In genomic region chr10:1532636-1533035, GRCh38 we compare ENCODE assay signal across 14 cellular contexts.
DNase-seq lines count a peak whose midpoint lies in the region; ATAC-seq, FAIRE-seq and TF ChIP-seq lines count a peak whose summit lies in the region.
"Had no signal": no experiment of that assay in that cellular context is flagged by ENCODE, and none has a peak within 500 bp of the region (broad histone marks: within the 10 kb centered on the region; RNA-seq: fewer than 3 reads in every experiment).

No MANE protein-coding gene starts in this region.

- no CpG with 5 or more reads among the region's 14 CpGs for WGBS in neuronal stem cell (ENCODE audit: extremely low coverage in 2 of 2, insufficient read length in 2 of 2, insufficient replicate concordance in 1 of 2), 2 donors

- H3K14ac ChIP-seq in neuronal stem cell (ENCODE audit: low read length) = no peak overlapping the region

- no peaks in the 10 kb centered on the region for H3K36me3 ChIP-seq in neuronal stem cell (replicated peaks in 1 of 2; ENCODE audit: control insufficient read depth in 2 of 2, insufficient read depth in 2 of 2, low read length in 2 of 2)
- no peaks in the 10 kb centered on the region for H3K36me3 ChIP-seq in upper lobe of right lung
- H3K36me3 ChIP-seq in colonic mucosa = no peaks in the 10 kb centered on the region
- H3K36me3 ChIP-seq: HAP-1 had no signal

- H3K4me2 ChIP-seq in neuronal stem cell (ENCODE audit: insufficient read depth, low read length, poor library complexity, severe bottlenecking) = no peak overlapping the region

- no peak overlapping the region for H4K91ac ChIP-seq in neuronal stem cell (ENCODE audit: low read depth, low read length, poor library complexity)

- DNase-seq in NCI-H1417 (lab: John Stamatoyannopoulos, UW) (peak in 2 of 3 experiments; percentile 27 to 39), NCI-H1417 treated with DMSO at 0.1 percent for 48 hours (lab: John Stamatoyannopoulos, UW) (no peak), NCI-H146 treated with DMSO at 0.1 percent for 48 hours (lab: John Stamatoyannopoulos, UW; ENCODE audit: unreplicated experiment) (peak; percentile 58), neuronal stem cell (ENCODE audit: low spot score) (no peak), upper lobe of right lung (peak; percentile 48), colonic mucosa (no peak), amygdala (lab: John Stamatoyannopoulos, UW) (no peak), GM12892 (ENCODE audit: insufficient read length) (no peak)
- DNase-seq: CD4-positive, CD25-positive, alpha-beta regulatory T cell; DMS53 had no signal

- no peak overlapping the region for H3K23ac ChIP-seq in neuronal stem cell (ENCODE audit: low read depth, low read length, poor library complexity)

- H4K8ac ChIP-seq in neuronal stem cell (ENCODE audit: low read depth, low read length) = no peak overlapping the region

- no peak overlapping the region for H2BK12ac ChIP-seq in neuronal stem cell (ENCODE audit: low read length)

- no peak overlapping the region for H3K27ac ChIP-seq in neuronal stem cell (replicated peaks; ENCODE audit: low read length)
- H3K27ac ChIP-seq in upper lobe of right lung = no peak overlapping the region
- no peak overlapping the region for H3K27ac ChIP-seq in colonic mucosa
- H3K27ac ChIP-seq: 22Rv1 had no signal

- H3K4ac ChIP-seq in neuronal stem cell (ENCODE audit: low read length) = no peak overlapping the region

- H3K18ac ChIP-seq in neuronal stem cell (ENCODE audit: low read length) = no peak overlapping the region

- no peaks in the 10 kb centered on the region for H3K27me3 ChIP-seq in neuronal stem cell (ENCODE audit: control insufficient read depth in 3 of 3, insufficient read depth in 3 of 3, low read depth in 1 of 3, low read length in 3 of 3)
- no peaks in the 10 kb centered on the region for H3K27me3 ChIP-seq in upper lobe of right lung
- H3K27me3 ChIP-seq in colonic mucosa = no peaks in the 10 kb centered on the region

- H2AFZ ChIP-seq in neuronal stem cell (ENCODE audit: low read length) = no peak overlapping the region

- TF ChIP-seq CTCF in upper lobe of right lung (IDR thresholded peaks at IDR 0.05) = no peak
- TF ChIP-seq CTCF in colonic mucosa (IDR thresholded peaks at IDR 0.05) = no peak

- H3K9ac ChIP-seq in neuronal stem cell (ENCODE audit: low read depth, low read length, poor library complexity) (no peak overlapping the region), colonic mucosa (ENCODE audit: low read depth in 2 of 2, low read length in 2 of 2) (no peak overlapping the region)

- no peak for TF ChIP-seq POLR2A in GM12892 (IDR thresholded peaks at IDR 0.05; ENCODE audit: low read depth, low read length)

- H3K4me1 ChIP-seq in neuronal stem cell (ENCODE audit: control insufficient read depth in 2 of 2, insufficient read depth in 1 of 2, low read depth in 1 of 2, low read length in 2 of 2) (no peaks in the 10 kb centered on the region), upper lobe of right lung (no peaks in the 10 kb centered on the region), colonic mucosa (no peaks in the 10 kb centered on the region)
- H3K4me1 ChIP-seq: HAP-1 had no signal

- H2BK120ac ChIP-seq in neuronal stem cell (ENCODE audit: low read depth, low read length) = no peak overlapping the region

- H2BK15ac ChIP-seq in neuronal stem cell (ENCODE audit: low read length) = no peak overlapping the region

- intact Hi-C loops in upper lobe of right lung (cut with DNase I) (no loop called here), colonic mucosa (cut with DNase I) (no loop called here)

- FAIRE-seq in GM12892 (lab: Jason Lieb, UNC) = no peak
- FAIRE-seq: GM12878, H1 had no signal

- no peak for ATAC-seq in upper lobe of right lung
- ATAC-seq: GM12878 had no signal

- H3K4me3 ChIP-seq in neuronal stem cell (ENCODE audit: low read length in 2 of 2) (no peak overlapping the region), upper lobe of right lung (no peak overlapping the region), colonic mucosa (no peak overlapping the region)
- H3K4me3 ChIP-seq: GM12878, HAP-1 had no signal

- peak overlapping the region; percentile 41 for H2AK5ac ChIP-seq in neuronal stem cell (ENCODE audit: low read depth, low read length)

- no peaks in the 10 kb centered on the region for H3K9me3 ChIP-seq in neuronal stem cell (replicated peaks in 1 of 2; ENCODE audit: control insufficient read depth in 2 of 2, insufficient read depth in 1 of 2, low read depth in 1 of 2, low read length in 2 of 2)
- no peaks in the 10 kb centered on the region for H3K9me3 ChIP-seq in upper lobe of right lung
- H3K9me3 ChIP-seq in colonic mucosa = no peaks in the 10 kb centered on the region
- H3K9me3 ChIP-seq: HAP-1 had no signal

- H3K79me1 ChIP-seq in neuronal stem cell (ENCODE audit: low read depth, low read length) = no peaks in the 10 kb centered on the region

- H2BK5ac ChIP-seq in neuronal stem cell (ENCODE audit: low read length) = no peak overlapping the region

Comparison
In these comparisons a context has a peak if more than half of its experiments do, and no peak if none do; other contexts are left out.
1. DNase-seq: peak in NCI-H1417 (2 of 3), NCI-H146 treated with DMSO at 0.1 percent for 48 hours (single experiment) and upper lobe of right lung (single experiment); none in NCI-H1417 treated with DMSO at 0.1 percent for 48 hours (single experiment), neuronal stem cell (single experiment), colonic mucosa (single experiment), amygdala (0 of 56) and GM12892 (single experiment).